ENCODE assay signal across 19 cellular contexts in the genomic region with DNA sequence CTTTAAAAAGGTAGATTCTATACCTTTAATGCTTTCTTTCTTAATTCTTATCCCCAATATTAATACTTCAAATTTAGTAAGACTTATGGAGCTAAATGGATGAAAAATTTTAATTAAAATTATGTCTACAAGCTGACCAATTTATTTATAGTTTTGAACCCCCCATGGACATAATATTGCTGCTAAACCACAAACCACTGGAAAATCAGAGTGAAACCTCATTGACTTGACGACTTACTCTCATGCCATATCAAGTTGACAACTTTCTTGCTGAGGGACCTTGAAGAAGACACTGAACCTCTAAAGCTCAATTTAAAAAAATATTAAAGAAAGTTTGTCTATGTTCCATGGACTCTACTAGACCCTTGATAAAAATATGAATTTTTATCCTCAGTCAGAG.
DNase-seq lines count a peak whose midpoint lies in the region; ATAC-seq, FAIRE-seq and TF ChIP-seq lines count a peak whose summit lies in the region.
"Had no signal": no experiment of that assay in that cellular context is flagged by ENCODE, and none has a peak within 500 bp of the region (broad histone marks: within the 10 kb centered on the region; RNA-seq: fewer than 3 reads in every experiment).

No MANE protein-coding gene starts in this region.

- no peak for ATAC-seq in activated CD8-positive, alpha-beta T cell treated with anti-CD3 and anti-CD28 coated beads, Interleukin-2, amount 10 ng/mL, durations not matched to agents 7 days and 5 days
- ATAC-seq: CD8-positive, alpha-beta T cell; GM12878; GM23338; K562 had no signal

- H3K36me3 Mint-ChIP-seq in activated CD8-positive, alpha-beta T cell treated with anti-CD3 and anti-CD28 coated beads, Interleukin-2, amount 10 ng/mL, durations not matched to agents 7 days and 5 days (ENCODE audit: low read depth) = no peaks in the 10 kb centered on the region
- H3K36me3 Mint-ChIP-seq: CD8-positive, alpha-beta T cell had no signal

- H3K27ac ChIP-seq in HEK293 (ENCODE audit: extremely low read depth, low read depth, low read length) (no peak overlapping the region), SJCRH30 (peak overlapping the region; percentile 4; the same call in 1 of the 2 replicates), keratinocyte (ENCODE audit: control insufficient read depth, insufficient read depth, low read length) (no peak overlapping the region), coronary artery (no peak overlapping the region)

- H3K36me3 ChIP-seq in HEK293 (ENCODE audit: control insufficient read depth in 2 of 2, insufficient read depth in 1 of 2, low read length in 2 of 2) (no peaks in the 10 kb centered on the region), SJCRH30 (no peaks in the 10 kb centered on the region), keratinocyte (ENCODE audit: control insufficient read depth in 2 of 2, extremely low read depth in 1 of 2, insufficient read depth in 2 of 2, low read length in 2 of 2) (no peaks in the 10 kb centered on the region)
- H3K36me3 ChIP-seq: BE2C had no signal

- dilution Hi-C loops in keratinocyte (cut with MboI; ENCODE audit: extremely low pct_ligation_motif_present, low sequenced_read_pairs) = no loop called here

- peak in 1 of 2 experiments; percentile 55 for DNase-seq in SJCRH30
- DNase-seq in keratinocyte (ENCODE audit: low read depth, low spot score) = no peak
- no peak for DNase-seq in coronary artery (ENCODE audit: low spot score)
- no peak for DNase-seq in RKO (ENCODE audit: low spot score)
- DNase-seq in activated CD8-positive, alpha-beta T cell treated with anti-CD3 and anti-CD28 coated beads, Interleukin-2, amount 10 ng/mL, durations not matched to agents 7 days and 5 days = no peak
- DNase-seq: ACHN; CD8-positive, alpha-beta T cell; COR-L47; DMS 273 treated with DMSO at 0.1 percent for 48 hours; DMS53; DND-41 had no signal

- H3K9ac ChIP-seq in keratinocyte (ENCODE audit: control insufficient read depth, extremely low read depth, insufficient read depth, low read length) = no peak overlapping the region

- H3K9me3 Mint-ChIP-seq in activated CD8-positive, alpha-beta T cell treated with anti-CD3 and anti-CD28 coated beads, Interleukin-2, amount 10 ng/mL, durations not matched to agents 7 days and 5 days (ENCODE audit: insufficient read depth) = no peaks in the 10 kb centered on the region
- H3K9me3 Mint-ChIP-seq: CD8-positive, alpha-beta T cell; GM23338; HFFc6 had no signal

- TF ChIP-seq CTCF in HEK293 (tag by site-specific recombination; IDR thresholded peaks at IDR 0.05) = no peak
- TF ChIP-seq CTCF in keratinocyte (optimal IDR thresholded peaks at IDR 0.05 in 1 of 3, IDR thresholded peaks at IDR 0.05 in 1 of 3, conservative IDR thresholded peaks at IDR 0.05 in 1 of 3; ENCODE audit: extremely low read depth in 1 of 3, insufficient read depth in 2 of 3, low read length in 3 of 3) = no peak
- no peak for TF ChIP-seq CTCF in coronary artery (IDR thresholded peaks at IDR 0.05)

- H3K27ac Mint-ChIP-seq in activated CD8-positive, alpha-beta T cell treated with anti-CD3 and anti-CD28 coated beads, Interleukin-2, amount 10 ng/mL, durations not matched to agents 7 days and 5 days = no peak overlapping the region
- H3K27ac Mint-ChIP-seq: CD8-positive, alpha-beta T cell; GM23338; HFFc6 had no signal

- H3K9me3 ChIP-seq in HEK293 (ENCODE audit: control insufficient read depth, insufficient read depth, low read depth, low read length) (no peaks in the 10 kb centered on the region), SJCRH30 (replicated peaks) (no peaks in the 10 kb centered on the region), keratinocyte (ENCODE audit: control insufficient read depth, low read depth, low read length) (no peaks in the 10 kb centered on the region)
- H3K9me3 ChIP-seq: BE2C had no signal

- H3K4me2 ChIP-seq in keratinocyte (ENCODE audit: control insufficient read depth, extremely low read depth, insufficient read depth, low read depth, low read length) = peak overlapping the region; percentile 7
- H3K4me2 ChIP-seq: GM23338 had no signal

- H2AFZ ChIP-seq in keratinocyte (ENCODE audit: control insufficient read depth, low read length) = no peak overlapping the region
- H2AFZ ChIP-seq: GM23338 had no signal

- H4K20me1 ChIP-seq in keratinocyte (ENCODE audit: control insufficient read depth, extremely low read depth, insufficient read depth, low read length) = no peaks in the 10 kb centered on the region

- no peaks in the 10 kb centered on the region for H3K79me2 ChIP-seq in keratinocyte (ENCODE audit: control insufficient read depth, insufficient read depth, low read length)

- POLR2A ChIA-PET in HEK293 (lab: Yijun Ruan, JAX) = no interaction called here
- POLR2A ChIA-PET in activated CD8-positive, alpha-beta T cell treated with anti-CD3 and anti-CD28 coated beads, Interleukin-2, amount 10 ng/mL, durations not matched to agents 7 days and 5 days (lab: Charles Lee) = no interaction called here

- H3K4me1 Mint-ChIP-seq in activated CD8-positive, alpha-beta T cell treated with anti-CD3 and anti-CD28 coated beads, Interleukin-2, amount 10 ng/mL, durations not matched to agents 7 days and 5 days (ENCODE audit: low read depth) = no peaks in the 10 kb centered on the region

- CTCF ChIA-PET in HEK293 (lab: Yijun Ruan, JAX) = interaction anchor here (0.6 to 1.9 kb wide), 3 partner anchors 10 to 701 kb away, joined by 3 to 4 read pairs (median 3); no protein-coding TSS in a partner anchor
- CTCF ChIA-PET in activated CD8-positive, alpha-beta T cell treated with anti-CD3 and anti-CD28 coated beads, Interleukin-2, amount 10 ng/mL, durations not matched to agents 7 days and 5 days (lab: Charles Lee) = no interaction called here

- H3K4me3 ChIP-seq in HEK293 (ENCODE audit: low read depth, low read length) (no peak overlapping the region), SJCRH30 (no peak overlapping the region), keratinocyte (ENCODE audit: control insufficient read depth in 2 of 3, extremely low read depth in 1 of 3, insufficient read depth in 2 of 3, low read depth in 1 of 3, low read length in 3 of 3) (no peak overlapping the region), coronary artery (no peak overlapping the region)
- H3K4me3 ChIP-seq: GM12878, GM23338, K562 had no signal

- H3K4me1 ChIP-seq in HEK293 (ENCODE audit: control insufficient read depth, insufficient read depth, low read length) (peaks cover 8% of the 10 kb centered on the region; the same call in 1 of the 2 replicates), SJCRH30 (peaks cover 38% of the 10 kb centered on the region), keratinocyte (ENCODE audit: control insufficient read depth, extremely low read depth, insufficient read depth, low read length) (peaks cover 29% of the 10 kb centered on the region)

- no peaks in the 10 kb centered on the region for H3K27me3 ChIP-seq in SJCRH30
- no peaks in the 10 kb centered on the region for H3K27me3 ChIP-seq in keratinocyte (ENCODE audit: control insufficient read depth, extremely low read depth, insufficient read depth, low read length)
- H3K27me3 ChIP-seq: BE2C had no signal

- no peak overlapping the region for H3K4me3 Mint-ChIP-seq in activated CD8-positive, alpha-beta T cell treated with anti-CD3 and anti-CD28 coated beads, Interleukin-2, amount 10 ng/mL, durations not matched to agents 7 days and 5 days
- H3K4me3 Mint-ChIP-seq: CD8-positive, alpha-beta T cell; GM23338; HFFc6 had no signal

- H3K27me3 Mint-ChIP-seq in activated CD8-positive, alpha-beta T cell treated with anti-CD3 and anti-CD28 coated beads, Interleukin-2, amount 10 ng/mL, durations not matched to agents 7 days and 5 days (ENCODE audit: low read depth) = no peaks in the 10 kb centered on the region

- FAIRE-seq in keratinocyte (lab: Jason Lieb, UNC) = no peak
- FAIRE-seq: A204.1, GM12878, HTR-8/SVneo, K562 had no signal

- no peaks in the 10 kb centered on the region for H3K9me1 ChIP-seq in keratinocyte (ENCODE audit: control insufficient read depth, extremely low read depth, insufficient read depth, low read length)

TF ChIP-seq in HEK293, 187 proteins besides CTCF, POLR2A, EP300 and RAD21:
- TF ChIP-seq GLI4 (tag by site-specific recombination; IDR thresholded peaks at IDR 0.05) (no peak), MEIS1 (CRISPR knock-in tag; IDR thresholded peaks at IDR 0.05; ENCODE audit: borderline replicate concordance) (peak; percentile 38; the same call in 1 of the 2 replicates)
TF ChIP-seq in HEK293: peak in this region for 1.
